In genomic region chr6:11398451-11399326, GRCh38 we compare ENCODE assay signal across 1 cellular context.
A peak's percentile ranks its signal among the peaks of the same experiment; 100 is the strongest.
TF ChIP-seq lines count a peak whose summit lies in the region.

No MANE protein-coding gene starts in this region.

TF ChIP-seq in HepG2, 621 proteins besides CTCF, POLR2A, EP300 and RAD21 (continued from another document and continues in another):
- TF ChIP-seq SNAPC4 (CRISPR knock-in tag; IDR thresholded peaks at IDR 0.05) = 0 out of 2 replicates have a peak, but pooled peaks have one; percentile 40
- TF ChIP-seq ZSCAN22 (CRISPR knock-in tag; IDR thresholded peaks at IDR 0.05) = 0 out of 2 replicates have a peak, but pooled peaks have one; percentile 11
- no peak for TF ChIP-seq NR1H2 (CRISPR knock-in tag; IDR thresholded peaks at IDR 0.05; ENCODE audit: borderline replicate concordance, low read depth)
- no peak for TF ChIP-seq PCBP1 (IDR thresholded peaks at IDR 0.05; ENCODE audit: borderline replicate concordance, low read depth, low read length)
- TF ChIP-seq ZSCAN12 (CRISPR knock-in tag; IDR thresholded peaks at IDR 0.05) = no peak
- TF ChIP-seq RFX1 (IDR thresholded peaks at IDR 0.05) = no peak
- peak; percentile 67 for TF ChIP-seq ATF7 (IDR thresholded peaks at IDR 0.05)
- no peak for TF ChIP-seq ATF7 (CRISPR knock-in tag; IDR thresholded peaks at IDR 0.05)
- TF ChIP-seq NFKBIZ (CRISPR knock-in tag; IDR thresholded peaks at IDR 0.05) = no peak; the same call in 1 of the 2 replicates
- TF ChIP-seq ZNF414 (CRISPR knock-in tag; IDR thresholded peaks at IDR 0.05) = 0 out of 2 replicates have a peak, but pooled peaks have one; percentile 17
- TF ChIP-seq ZNF468 (CRISPR knock-in tag; IDR thresholded peaks at IDR 0.05) = no peak
- peak; percentile 33; the same call in 1 of the 2 replicates for TF ChIP-seq ZNF264 (CRISPR knock-in tag; IDR thresholded peaks at IDR 0.05)
- TF ChIP-seq KLF15 (CRISPR knock-in tag; IDR thresholded peaks at IDR 0.05; ENCODE audit: borderline replicate concordance) = no peak
- peak; percentile 41; the same call in 1 of the 2 replicates for TF ChIP-seq ZSCAN9 (CRISPR knock-in tag; IDR thresholded peaks at IDR 0.05; ENCODE audit: borderline replicate concordance)
- TF ChIP-seq SCMH1 (CRISPR knock-in tag; IDR thresholded peaks at IDR 0.05; ENCODE audit: borderline replicate concordance) = no peak
- TF ChIP-seq IRF2 (CRISPR knock-in tag; IDR thresholded peaks at IDR 0.05) = peak; percentile 83
- TF ChIP-seq ZNF589 (CRISPR knock-in tag; conservative IDR thresholded peaks at IDR 0.05) = no peak
- TF ChIP-seq ZNF614 (CRISPR knock-in tag; IDR thresholded peaks at IDR 0.05; ENCODE audit: borderline replicate concordance) = peak; percentile 85
- TF ChIP-seq KLF16 (CRISPR knock-in tag; IDR thresholded peaks at IDR 0.05) = peak in 1 of 2 experiments; percentile 84; a peak in 2 of 4 replicates
- TF ChIP-seq DBP (CRISPR knock-in tag; IDR thresholded peaks at IDR 0.05; ENCODE audit: not compliant biosample characterization) = peak; percentile 32
- TF ChIP-seq HMGXB3 (CRISPR knock-in tag; IDR thresholded peaks at IDR 0.05; ENCODE audit: borderline replicate concordance) = no peak; the same call in 1 of the 2 replicates
- TF ChIP-seq RXRB (CRISPR knock-in tag; IDR thresholded peaks at IDR 0.05; ENCODE audit: borderline replicate concordance) = peak; percentile 91
- peak; percentile 69 for TF ChIP-seq DRAP1 (CRISPR knock-in tag; IDR thresholded peaks at IDR 0.05)
- TF ChIP-seq ZNF879 (CRISPR knock-in tag; IDR thresholded peaks at IDR 0.05) = no peak
- TF ChIP-seq ZNF800 (CRISPR knock-in tag; IDR thresholded peaks at IDR 0.05) = no peak
- no peak; the same call in 1 of the 2 replicates for TF ChIP-seq ZBTB33 (CRISPR knock-in tag; IDR thresholded peaks at IDR 0.05)
- peak; percentile 85; the same call in 1 of the 2 replicates for TF ChIP-seq TEF (CRISPR knock-in tag; IDR thresholded peaks at IDR 0.05)
- 0 out of 2 replicates have a peak, but pooled peaks have one; percentile 38 for TF ChIP-seq TFDP2 (CRISPR knock-in tag; IDR thresholded peaks at IDR 0.05)
- peak; percentile 93 for TF ChIP-seq NCOA2 (CRISPR knock-in tag; IDR thresholded peaks at IDR 0.05)
- TF ChIP-seq STAT6 (CRISPR knock-in tag; IDR thresholded peaks at IDR 0.05; ENCODE audit: borderline replicate concordance) = peak; percentile 58; the same call in 1 of the 2 replicates
